In genomic region chr1:205406252-205406651, GRCh38 we compare ENCODE assay signal across 7 cellular contexts. TPM values are rescaled to one million over a fixed set of nuclear protein-coding genes. Genes with fewer than 3 reads are reported as not detected.
"Had no signal": no experiment of that assay in that cellular context is flagged by ENCODE, and none has a peak within 500 bp of the region (broad histone marks: within the 10 kb centered on the region; RNA-seq: fewer than 3 reads in every experiment).

No MANE protein-coding gene starts in this region.

RNA-seq across cellular contexts. Expression of gene LEMD1, which starts 15.6 kb away (rescaled TPM):
- total RNA-seq: IMR-90, M059J, Right ventricle myocardium inferior, RPMI7951 had no signal
- polyA plus RNA-seq: IMR-90 had no signal

RNA-seq across cellular contexts. Expression of gene KLHDC8A, which starts 49.5 kb away (rescaled TPM):
- total RNA-seq: IMR-90, M059J, PC-9, Peyer's patch, Right ventricle myocardium inferior, RPMI7951, SJCRH30 had no signal
- polyA plus RNA-seq: IMR-90 had no signal

RNA-seq across cellular contexts. Expression of gene BLACAT1, which starts 49.6 kb away (rescaled TPM):
- total RNA-seq: Right ventricle myocardium inferior, RPMI7951 had no signal
